ENCODE assay signal across 16 cellular contexts in the genomic region with DNA sequence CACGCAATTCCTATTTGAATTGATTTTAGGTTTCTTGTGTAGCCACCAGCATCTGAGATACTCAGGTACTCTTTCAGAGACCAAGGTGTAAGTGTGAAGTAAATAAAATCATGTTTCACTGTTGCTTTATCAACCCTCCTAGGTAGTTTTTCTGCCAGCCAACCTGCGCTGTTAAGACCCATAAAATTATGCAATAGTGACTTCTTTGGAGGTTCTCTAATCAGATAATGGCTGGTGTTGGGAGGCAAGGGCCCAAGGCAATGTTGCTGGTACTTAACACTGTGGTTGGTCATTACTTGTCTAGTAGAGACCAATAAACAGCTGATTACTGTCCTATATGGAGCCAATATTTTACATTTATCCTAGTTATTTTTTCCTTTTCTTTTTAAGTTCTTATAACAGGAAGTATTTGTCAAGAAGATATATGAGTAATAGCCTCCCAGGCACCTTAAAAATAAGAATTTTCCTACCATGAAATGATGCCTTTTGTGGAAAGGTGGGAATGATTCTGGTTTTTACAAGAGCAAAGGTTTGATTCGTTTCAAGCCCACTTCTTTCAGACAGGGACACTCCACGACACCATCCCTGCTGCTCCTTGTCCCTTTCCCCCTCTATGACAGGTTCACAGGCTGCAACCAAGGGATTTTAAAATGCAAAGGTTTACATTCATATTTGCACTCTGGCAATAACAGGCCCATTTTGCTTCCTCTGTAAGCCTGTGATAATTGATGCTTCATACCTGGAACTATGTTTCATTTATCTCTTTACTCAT.
DNase-seq lines count a peak whose midpoint lies in the region; ATAC-seq, FAIRE-seq and TF ChIP-seq lines count a peak whose summit lies in the region.
"Had no signal": no experiment of that assay in that cellular context is flagged by ENCODE, and none has a peak within 500 bp of the region (broad histone marks: within the 10 kb centered on the region; RNA-seq: fewer than 3 reads in every experiment).

No MANE protein-coding gene starts in this region.

- H3K36me3 ChIP-seq in colonic mucosa, result no peaks in the 10 kb centered on the region
- no peaks in the 10 kb centered on the region for H3K36me3 ChIP-seq in stomach
- no peaks in the 10 kb centered on the region for H3K36me3 ChIP-seq in heart right ventricle
- no peaks in the 10 kb centered on the region for H3K36me3 ChIP-seq in small intestine (ENCODE audit: control insufficient read depth in 2 of 2, insufficient read depth in 2 of 2, low read length in 2 of 2)

- TF ChIP-seq CTCF in colonic mucosa (IDR thresholded peaks at IDR 0.05), result no peak
- TF ChIP-seq CTCF in mesothelial cell of epicardium (IDR thresholded peaks at IDR 0.05; ENCODE audit: unreplicated experiment), result no peak
- no peak for TF ChIP-seq CTCF in stomach (IDR thresholded peaks at IDR 0.05)
- no peak for TF ChIP-seq CTCF in heart right ventricle (IDR thresholded peaks at IDR 0.05)

- in situ Hi-C loops in G401 (cut with HindIII; ENCODE audit: low sequenced_read_pairs), result no loop called here

- peak; percentile 77 for DNase-seq in G401 (ENCODE audit: low spot score)
- no peak for DNase-seq in colonic mucosa
- no peak for DNase-seq in mesothelial cell of epicardium (ENCODE audit: low spot score in 2 of 2, unreplicated experiment in 2 of 2)
- DNase-seq in stomach, result no peak
- DNase-seq in heart right ventricle, result no peak
- no peak for DNase-seq in T-helper 17 cell
- no peak for DNase-seq in small intestine
- DNase-seq: H9, Karpas-422, MM.1S, NCI-H1105, NCI-H1694 treated with DMSO at 0.1 percent for 48 hours, NCI-H2171, NCI-H510A had no signal

- H3K9me3 ChIP-seq in colonic mucosa (no peaks in the 10 kb centered on the region), stomach (no peaks in the 10 kb centered on the region), heart right ventricle (no peaks in the 10 kb centered on the region), T-helper 17 cell (ENCODE audit: control insufficient read depth, low read length, poor library complexity, severe bottlenecking) (no peaks in the 10 kb centered on the region), small intestine (ENCODE audit: control insufficient read depth, low read depth) (no peaks in the 10 kb centered on the region)

- peak overlapping the region; percentile 52 for H3K4me3 Mint-ChIP-seq in mesothelial cell of epicardium
- H3K4me3 Mint-ChIP-seq in T-helper 17 cell, result no peak overlapping the region
- H3K4me3 Mint-ChIP-seq: H9 had no signal

- H3K4me1 Mint-ChIP-seq in mesothelial cell of epicardium, result peaks cover 94% of the 10 kb centered on the region
- no peaks in the 10 kb centered on the region for H3K4me1 Mint-ChIP-seq in T-helper 17 cell

- H3K4me3 ChIP-seq in colonic mucosa (no peak overlapping the region), stomach (no peak overlapping the region), heart right ventricle (no peak overlapping the region), small intestine (ENCODE audit: low read depth in 1 of 2, low read length in 2 of 2) (no peak overlapping the region)

- no peaks in the 10 kb centered on the region for H3K9me3 Mint-ChIP-seq in mesothelial cell of epicardium
- H3K9me3 Mint-ChIP-seq: H9 had no signal

- H3K27me3 ChIP-seq in colonic mucosa (no peaks in the 10 kb centered on the region), stomach (no peaks in the 10 kb centered on the region), heart right ventricle (peaks cover 0 to 20% (median 0%) of the 10 kb centered on the region in 7 donors), small intestine (ENCODE audit: control insufficient read depth in 2 of 2, insufficient read depth in 2 of 2, low read length in 2 of 2) (no peaks in the 10 kb centered on the region)

- FAIRE-seq in small intestine (lab: Jason Lieb, UNC), result no peak
- FAIRE-seq: A204.1 had no signal

- H3K27ac Mint-ChIP-seq in mesothelial cell of epicardium, result peak overlapping the region; percentile 88
- no peak overlapping the region for H3K27ac Mint-ChIP-seq in T-helper 17 cell
- H3K27ac Mint-ChIP-seq: H9 had no signal

- TF ChIP-seq POLR2A in stomach (IDR thresholded peaks at IDR 0.05), result no peak

- ATAC-seq in heart right ventricle (no peak), T-helper 17 cell (no peak), GM21381 (IDR thresholded peaks at IDR 0.05; ENCODE audit: unreplicated experiment) (no peak)

- H3K9ac ChIP-seq in colonic mucosa (ENCODE audit: low read depth in 2 of 2, low read length in 2 of 2), result no peak overlapping the region

- no peaks in the 10 kb centered on the region for H3K4me1 ChIP-seq in colonic mucosa
- peaks cover 0 to 14% (median 2%) of the 10 kb centered on the region in 4 donors for H3K4me1 ChIP-seq in stomach
- H3K4me1 ChIP-seq in heart right ventricle, result no peaks in the 10 kb centered on the region
- no peaks in the 10 kb centered on the region for H3K4me1 ChIP-seq in small intestine (ENCODE audit: control insufficient read depth in 2 of 2, insufficient read depth in 1 of 2, low read depth in 1 of 2, low read length in 1 of 2)

- H3K36me3 Mint-ChIP-seq in mesothelial cell of epicardium (no peaks in the 10 kb centered on the region), T-helper 17 cell (ENCODE audit: low read depth) (no peaks in the 10 kb centered on the region)

- no peak for TF ChIP-seq EP300 in stomach (IDR thresholded peaks at IDR 0.05)

- WGBS in stomach, 5 donors, result 75 to 82% (median 80%) methylated on average over 4 of the region's 4 CpGs
- WGBS in heart right ventricle, 2 donors, result 75 to 80% methylated on average over 4 of the region's 4 CpGs
- 52 to 60% (median 57%) methylated on average over 4 of the region's 4 CpGs for WGBS in small intestine, 3 donors

- peak overlapping the region; percentile 28 for H3K27ac ChIP-seq in colonic mucosa
- peak overlapping the region in 3 of 5 donors; percentile 18 to 73 (median 65) for H3K27ac ChIP-seq in stomach
- no peak overlapping the region for H3K27ac ChIP-seq in heart right ventricle
- H3K27ac ChIP-seq in small intestine (ENCODE audit: low read depth in 1 of 2, low read length in 1 of 2), result no peak overlapping the region

- intact Hi-C loops in colonic mucosa (cut with DNase I) (loop anchor here (10.0 kb wide), 1 partner anchor 259 kb away; the partner anchor contains the start of gene MEIS1), stomach (cut with DNase I; ENCODE audit: low total_unique reads) (no loop called here), heart right ventricle (cut with DNase I) (no loop called here)

- H3K27me3 Mint-ChIP-seq in mesothelial cell of epicardium (ENCODE audit: low read depth) (no peaks in the 10 kb centered on the region), T-helper 17 cell (no peaks in the 10 kb centered on the region)

Comparison
In these comparisons a context has a peak if more than half of its experiments do, and no peak if none do; other contexts are left out.
1. H3K27ac ChIP-seq: peak in colonic mucosa (single experiment) and stomach (3 of 5); none in heart right ventricle (0 of 10) and small intestine (0 of 2).